1 cellular context compared by ENCODE assay signal in the genomic region with DNA sequence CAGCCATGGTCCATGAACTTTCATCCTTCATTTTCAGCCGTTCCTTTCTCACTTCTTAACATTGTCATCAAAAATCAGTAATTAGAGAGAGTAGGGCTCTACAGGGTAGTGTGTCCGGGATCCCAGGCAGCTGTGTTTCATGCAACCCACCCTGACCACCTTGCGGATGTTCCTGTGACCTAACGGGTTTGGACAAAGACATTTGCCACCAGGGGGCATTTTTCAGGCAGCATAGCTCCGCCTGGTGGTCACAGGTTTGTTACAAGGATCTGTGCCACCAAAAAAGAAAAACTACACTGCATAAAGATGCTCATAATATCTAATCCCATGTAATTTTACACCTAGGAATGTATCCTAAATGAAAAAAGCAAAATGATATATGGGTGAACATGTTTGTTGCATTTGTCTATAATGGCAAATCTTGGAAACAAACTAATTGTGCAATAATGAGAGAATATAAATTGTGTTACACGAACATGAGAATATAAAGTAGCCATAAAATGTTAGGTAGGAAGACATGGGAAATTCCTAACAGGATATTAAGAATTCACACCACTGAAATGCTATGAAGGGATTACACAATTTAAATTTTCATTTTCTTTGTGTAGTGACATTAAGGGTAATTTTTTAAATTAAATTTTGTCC.
TF ChIP-seq lines count a peak whose summit lies in the region.

No MANE protein-coding gene starts in this region.

TF ChIP-seq in SK-N-SH, 30 proteins besides CTCF, POLR2A, EP300 and RAD21 (continued from another document):
- TF ChIP-seq, protein P1, sequence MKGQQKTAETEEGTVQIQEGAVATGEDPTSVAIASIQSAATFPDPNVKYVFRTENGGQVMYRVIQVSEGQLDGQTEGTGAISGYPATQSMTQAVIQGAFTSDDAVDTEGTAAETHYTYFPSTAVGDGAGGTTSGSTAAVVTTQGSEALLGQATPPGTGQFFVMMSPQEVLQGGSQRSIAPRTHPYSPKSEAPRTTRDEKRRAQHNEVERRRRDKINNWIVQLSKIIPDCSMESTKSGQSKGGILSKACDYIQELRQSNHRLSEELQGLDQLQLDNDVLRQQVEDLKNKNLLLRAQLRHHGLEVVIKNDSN (IDR thresholded peaks at IDR 0.05; ENCODE audit: borderline replicate concordance, low read depth), result no peak
- TF ChIP-seq RFX5 (IDR thresholded peaks at IDR 0.05; ENCODE audit: low read length) (no peak), JUND (IDR thresholded peaks at IDR 0.05) (no peak), TAF1 (IDR thresholded peaks at IDR 0.05; ENCODE audit: borderline replicate concordance, low read depth, low read length) (no peak)
